In genomic region chr17:6910987-6911603, GRCh38 we compare ENCODE assay signal across 8 cellular contexts.
A peak's percentile ranks its signal among the peaks of the same experiment; 100 is the strongest.
DNase-seq lines count a peak whose midpoint lies in the region; ATAC-seq and TF ChIP-seq lines count a peak whose summit lies in the region.

No MANE protein-coding gene starts in this region.

- H3K36me3 ChIP-seq in MM.1S (replicated peaks; ENCODE audit: insufficient read depth, low read length) (peaks cover 2% of the 10 kb centered on the region; the same call in 1 of the 2 replicates), WERI-Rb-1 (no peaks in the 10 kb centered on the region)

- TF ChIP-seq CTCF in MM.1S (IDR thresholded peaks at IDR 0.05; ENCODE audit: low read length) (peak; percentile 68), WERI-Rb-1 (IDR thresholded peaks at IDR 0.05; ENCODE audit: low read depth, low read length) (peak; percentile 38)

- H3K27me3 ChIP-seq in MM.1S (replicated peaks; ENCODE audit: insufficient read depth, low read length) (no peaks in the 10 kb centered on the region), WERI-Rb-1 (ENCODE audit: insufficient read depth, low read depth, severe bottlenecking) (peaks cover 42% of the 10 kb centered on the region)

- H3K27ac ChIP-seq in MM.1S (ENCODE audit: low read length) (no peak overlapping the region), WERI-Rb-1 (no peak overlapping the region)

- H3K79me2 ChIP-seq in MM.1S (ENCODE audit: low read length) = no peaks in the 10 kb centered on the region

- H2AFZ ChIP-seq in MM.1S (ENCODE audit: low read length) = no peak overlapping the region

- no peak overlapping the region for H3K9ac ChIP-seq in MM.1S (ENCODE audit: low read length)

- H3K4me2 ChIP-seq in MM.1S (ENCODE audit: low read depth, low read length) = no peak overlapping the region

- ATAC-seq in HG03378 (IDR thresholded peaks at IDR 0.05; ENCODE audit: unreplicated experiment) (no peak), HG02884 (IDR thresholded peaks at IDR 0.05; ENCODE audit: unreplicated experiment) (no peak)

- no peaks in the 10 kb centered on the region for H3K9me2 ChIP-seq in MM.1S (replicated peaks; ENCODE audit: insufficient read depth, low read length)

- H3K9me3 ChIP-seq in MM.1S (replicated peaks; ENCODE audit: insufficient read depth, low read length) (no peaks in the 10 kb centered on the region), WERI-Rb-1 (ENCODE audit: severe bottlenecking) (no peaks in the 10 kb centered on the region)

- H3F3A ChIP-seq in MM.1S (ENCODE audit: insufficient read depth, low read length) = no peaks in the 10 kb centered on the region; the same call in 1 of the 2 replicates

- no peaks in the 10 kb centered on the region for H4K20me1 ChIP-seq in MM.1S (ENCODE audit: insufficient read depth, low read length)

- no peaks in the 10 kb centered on the region for H3K4me1 ChIP-seq in MM.1S (ENCODE audit: low read length)

- DNase-seq in EH (ENCODE audit: low read depth) (peak; percentile 52), MM.1S (peak; percentile 41), WERI-Rb-1 (no peak), inferior parietal cortex (ENCODE audit: extremely low spot score) (peak; percentile 59), GM19240 (ENCODE audit: insufficient read length, low spot score) (no peak), cortex of kidney (lab: John Stamatoyannopoulos, UW) (no peak)

- H3K4me3 ChIP-seq in MM.1S (ENCODE audit: low read length) (no peak overlapping the region), WERI-Rb-1 (ENCODE audit: low read depth, low read length) (no peak overlapping the region)

Comparison
In these comparisons a context has a peak if more than half of its experiments do, and no peak if none do; other contexts are left out.
1. DNase-seq: peak in EH (single experiment), MM.1S (single experiment) and inferior parietal cortex (single experiment); none in WERI-Rb-1 (single experiment), GM19240 (single experiment) and cortex of kidney (single experiment).